In the genomic region with DNA sequence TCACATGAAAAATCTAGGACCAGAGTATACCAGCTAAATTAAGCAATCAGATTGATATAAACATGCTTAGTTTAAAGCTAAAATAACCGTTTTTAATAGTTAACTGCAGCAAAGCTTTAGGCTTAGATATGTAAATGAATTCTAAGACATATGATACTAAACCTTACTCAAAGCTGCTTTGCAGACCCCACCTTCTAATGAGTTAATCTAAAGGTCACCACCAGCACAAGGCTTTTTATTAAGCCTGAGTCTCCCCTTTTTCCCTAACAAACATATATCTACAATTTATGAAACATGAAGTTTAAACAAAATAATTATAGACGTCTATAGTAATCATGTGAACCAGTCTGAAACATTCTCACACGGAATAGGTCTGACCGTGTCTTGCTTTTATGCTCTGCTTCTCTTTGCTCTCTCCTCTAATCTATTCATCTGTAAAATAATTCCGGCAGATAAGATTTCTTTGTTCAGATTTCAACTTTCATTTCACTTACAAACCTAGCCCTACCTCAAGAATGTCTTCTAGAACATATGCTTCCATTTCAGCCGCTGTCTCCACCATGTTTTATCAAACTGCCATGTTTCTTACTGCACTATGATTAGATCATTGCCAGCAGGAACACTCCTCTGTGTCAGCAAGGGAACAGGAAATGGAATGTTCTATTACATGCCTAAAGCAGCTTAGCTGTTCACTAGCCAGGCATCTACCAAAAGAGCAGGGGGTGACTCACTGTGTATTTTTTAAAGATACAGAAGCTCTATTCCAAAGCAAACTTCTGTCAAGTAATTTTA, we compare ENCODE assay signal across 1 cellular context.
TF ChIP-seq lines count a peak whose summit lies in the region.

No MANE protein-coding gene starts in this region.

TF ChIP-seq in HCT116, 20 proteins besides CTCF, POLR2A, EP300 and RAD21 (continued from another document):
- TF ChIP-seq, protein P1, sequence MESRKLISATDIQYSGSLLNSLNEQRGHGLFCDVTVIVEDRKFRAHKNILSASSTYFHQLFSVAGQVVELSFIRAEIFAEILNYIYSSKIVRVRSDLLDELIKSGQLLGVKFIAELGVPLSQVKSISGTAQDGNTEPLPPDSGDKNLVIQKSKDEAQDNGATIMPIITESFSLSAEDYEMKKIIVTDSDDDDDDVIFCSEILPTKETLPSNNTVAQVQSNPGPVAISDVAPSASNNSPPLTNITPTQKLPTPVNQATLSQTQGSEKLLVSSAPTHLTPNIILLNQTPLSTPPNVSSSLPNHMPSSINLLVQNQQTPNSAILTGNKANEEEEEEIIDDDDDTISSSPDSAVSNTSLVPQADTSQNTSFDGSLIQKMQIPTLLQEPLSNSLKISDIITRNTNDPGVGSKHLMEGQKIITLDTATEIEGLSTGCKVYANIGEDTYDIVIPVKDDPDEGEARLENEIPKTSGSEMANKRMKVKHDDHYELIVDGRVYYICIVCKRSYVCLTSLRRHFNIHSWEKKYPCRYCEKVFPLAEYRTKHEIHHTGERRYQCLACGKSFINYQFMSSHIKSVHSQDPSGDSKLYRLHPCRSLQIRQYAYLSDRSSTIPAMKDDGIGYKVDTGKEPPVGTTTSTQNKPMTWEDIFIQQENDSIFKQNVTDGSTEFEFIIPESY (IDR thresholded peaks at IDR 0.05; ENCODE audit: extremely low read depth, insufficient replicate concordance, low read length), result no peak
- TF ChIP-seq YY1 (IDR thresholded peaks at IDR 0.05; ENCODE audit: extremely low read depth, insufficient replicate concordance, low read depth, low read length) (peak; percentile 87), ZFX (IDR thresholded peaks at IDR 0.05) (no peak), JUND (IDR thresholded peaks at IDR 0.05) (peak; percentile 91)
